8 cellular contexts compared by ENCODE assay signal in the genomic region with DNA sequence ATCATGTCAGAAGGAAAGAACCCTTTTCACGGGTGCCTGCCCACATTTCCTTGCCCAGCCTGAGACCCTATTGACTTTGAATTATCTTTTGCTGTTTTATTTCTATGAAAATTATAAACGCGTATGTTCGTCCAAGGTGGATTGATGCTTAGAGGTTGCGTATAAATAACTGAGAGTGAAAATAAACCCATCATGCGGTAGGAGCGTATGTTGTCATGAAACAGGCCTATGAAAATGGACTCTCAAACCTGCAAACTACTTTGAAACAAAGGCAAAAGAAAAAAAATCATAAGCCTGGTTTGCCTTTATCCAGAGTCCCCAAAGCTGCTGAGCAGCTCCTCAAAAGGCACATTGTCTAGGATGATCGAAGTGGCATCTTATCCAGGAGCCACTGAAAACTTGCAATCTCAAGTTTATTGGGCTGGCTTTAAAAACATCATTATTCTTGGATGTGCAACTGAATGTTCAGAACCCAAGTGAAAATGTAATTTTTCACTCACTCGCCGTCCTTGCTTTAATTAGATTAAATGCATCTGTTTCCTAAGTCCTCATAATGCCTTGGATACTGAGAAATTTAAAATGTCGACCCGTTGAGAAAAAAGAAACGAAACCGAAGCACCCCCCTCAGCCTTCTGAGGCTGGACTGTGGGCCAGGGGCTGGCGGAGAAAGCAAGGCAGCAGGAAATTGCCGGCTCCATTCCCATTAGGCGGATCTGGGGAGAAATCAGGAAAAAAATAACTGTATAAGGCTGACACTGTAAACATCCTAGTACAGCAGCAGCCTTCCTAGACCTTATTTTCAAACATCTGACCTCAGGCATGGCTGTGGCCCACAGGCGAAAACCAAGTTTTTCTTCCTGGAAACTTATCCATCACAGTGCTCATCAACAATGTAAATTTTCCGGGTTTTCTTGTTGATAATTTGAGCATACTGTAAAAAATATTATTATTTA.
A peak's percentile ranks its signal among the peaks of the same experiment; 100 is the strongest.
DNase-seq lines count a peak whose midpoint lies in the region; ATAC-seq, FAIRE-seq and TF ChIP-seq lines count a peak whose summit lies in the region.

No MANE protein-coding gene starts in this region.

- peaks cover 42% of the 10 kb centered on the region for H3K36me3 Mint-ChIP-seq in MCF 10A (ENCODE audit: insufficient read depth, unreplicated experiment)

- FAIRE-seq in frontal cortex (lab: Jason Lieb, UNC), result no peak

- DNase-seq in BE2C (peak; percentile 54), MCF 10A (ENCODE audit: unreplicated experiment) (peak; percentile 55), frontal cortex (ENCODE audit: low spot score in 2 of 2) (no peak), foreskin melanocyte (no peak)
- DNase-seq in stimulated activated CD4-positive, alpha-beta T cell treated with anti-CD3 and anti-CD28 coated beads, Interleukin-4, amount 100 ng/mL, for 4 hours, result no peak

- peaks cover 47% of the 10 kb centered on the region for H3K4me1 Mint-ChIP-seq in MCF 10A (ENCODE audit: insufficient read depth, unreplicated experiment)

- peak overlapping the region; percentile 84 for H3K4me3 ChIP-seq in BE2C (ENCODE audit: low read depth, low read length)
- H3K4me3 ChIP-seq in muscle layer of duodenum (ENCODE audit: low read depth in 1 of 2, low read length in 2 of 2), result peak overlapping the region; percentile 45 to 56

- H3K36me3 ChIP-seq in BE2C, result peaks cover 12% of the 10 kb centered on the region
- H3K36me3 ChIP-seq in KOPT-K1 (ENCODE audit: insufficient read depth, low read length), result no peaks in the 10 kb centered on the region
- H3K36me3 ChIP-seq in muscle layer of duodenum (ENCODE audit: control insufficient read depth in 1 of 2, insufficient read depth in 2 of 2, low read length in 2 of 2), result peaks cover 0 to 22% of the 10 kb centered on the region in 2 donors

- H3K9me3 ChIP-seq in BE2C, result no peaks in the 10 kb centered on the region
- no peaks in the 10 kb centered on the region for H3K9me3 ChIP-seq in KOPT-K1 (ENCODE audit: insufficient read depth, low read length, poor library complexity, severe bottlenecking)
- H3K9me3 ChIP-seq in muscle layer of duodenum (ENCODE audit: control insufficient read depth in 1 of 2, low read length in 2 of 2), result no peaks in the 10 kb centered on the region

- intact Hi-C loops in MCF 10A (cut with micrococcal nuclease), result loop anchor here (2.0 kb wide), 1 partner anchor 13 kb away; no protein-coding TSS in a partner anchor

- H3K27ac ChIP-seq in KOPT-K1 (ENCODE audit: low read depth, low read length, poor library complexity, severe bottlenecking), result peak overlapping the region; percentile 4
- H3K27ac ChIP-seq in muscle layer of duodenum (ENCODE audit: low read length), result peak overlapping the region; percentile 100

- H3K4me1 ChIP-seq in BE2C, result peaks cover 17% of the 10 kb centered on the region
- peaks cover 39 to 44% of the 10 kb centered on the region in 2 donors for H3K4me1 ChIP-seq in muscle layer of duodenum (ENCODE audit: control insufficient read depth in 1 of 2, insufficient read depth in 2 of 2, low read length in 2 of 2)

- POLR2A ChIA-PET in MCF 10A (lab: Yijun Ruan, JAX), result interaction anchor here (0.9 to 25.5 kb wide), 7 partner anchors 10 to 55 kb away, joined by 7 to 1278 read pairs (median 456); no protein-coding TSS in a partner anchor

- H3K9me3 Mint-ChIP-seq in MCF 10A (ENCODE audit: unreplicated experiment), result no peaks in the 10 kb centered on the region

- no peaks in the 10 kb centered on the region for H3K27me3 ChIP-seq in BE2C
- no peaks in the 10 kb centered on the region for H3K27me3 ChIP-seq in muscle layer of duodenum (ENCODE audit: low read depth, low read length)

- no peak for ATAC-seq in HG03457 (IDR thresholded peaks at IDR 0.05; ENCODE audit: unreplicated experiment)

- CTCF ChIA-PET in MCF 10A (lab: Yijun Ruan, JAX), result interaction anchor here (1.0 to 1.5 kb wide), 3 partner anchors 12 to 31 kb away, joined by 3 read pairs; no protein-coding TSS in a partner anchor

- H3K27me3 Mint-ChIP-seq in MCF 10A (ENCODE audit: insufficient read depth, unreplicated experiment), result no peaks in the 10 kb centered on the region

- TF ChIP-seq CTCF in BE2C (IDR thresholded peaks at IDR 0.05; ENCODE audit: low read depth, low read length) (no peak), MCF 10A (IDR thresholded peaks at IDR 0.05; ENCODE audit: unreplicated experiment) (no peak)

- peak overlapping the region; percentile 74 for H3K4me3 Mint-ChIP-seq in MCF 10A (ENCODE audit: unreplicated experiment)

- H3K27ac Mint-ChIP-seq in MCF 10A (ENCODE audit: low read depth, unreplicated experiment), result peak overlapping the region; percentile 100

- no TSS peak for BruUV-seq in MCF 10A (replicated peaks; lab: Mats Ljungman, UMichigan)

Comparison
In these comparisons a context has a peak if more than half of its experiments do, and no peak if none do; other contexts are left out.
1. DNase-seq: peak in BE2C (single experiment) and MCF 10A (single experiment); none in stimulated activated CD4-positive, alpha-beta T cell treated with anti-CD3 and anti-CD28 coated beads, Interleukin-4, amount 100 ng/mL, for 4 hours (0 of 2), frontal cortex (0 of 2) and foreskin melanocyte (single experiment).